In genomic region chr17:9645858-9646555, GRCh38 we compare ENCODE assay signal across 1 cellular context.
TF ChIP-seq lines count a peak whose summit lies in the region.

No MANE protein-coding gene starts in this region.

TF ChIP-seq in GM23338, 12 proteins besides CTCF, POLR2A, EP300 and RAD21:
- no peak for TF ChIP-seq ZNF462 (CRISPR knock-in tag; IDR thresholded peaks at IDR 0.05)
